In the genomic region with DNA sequence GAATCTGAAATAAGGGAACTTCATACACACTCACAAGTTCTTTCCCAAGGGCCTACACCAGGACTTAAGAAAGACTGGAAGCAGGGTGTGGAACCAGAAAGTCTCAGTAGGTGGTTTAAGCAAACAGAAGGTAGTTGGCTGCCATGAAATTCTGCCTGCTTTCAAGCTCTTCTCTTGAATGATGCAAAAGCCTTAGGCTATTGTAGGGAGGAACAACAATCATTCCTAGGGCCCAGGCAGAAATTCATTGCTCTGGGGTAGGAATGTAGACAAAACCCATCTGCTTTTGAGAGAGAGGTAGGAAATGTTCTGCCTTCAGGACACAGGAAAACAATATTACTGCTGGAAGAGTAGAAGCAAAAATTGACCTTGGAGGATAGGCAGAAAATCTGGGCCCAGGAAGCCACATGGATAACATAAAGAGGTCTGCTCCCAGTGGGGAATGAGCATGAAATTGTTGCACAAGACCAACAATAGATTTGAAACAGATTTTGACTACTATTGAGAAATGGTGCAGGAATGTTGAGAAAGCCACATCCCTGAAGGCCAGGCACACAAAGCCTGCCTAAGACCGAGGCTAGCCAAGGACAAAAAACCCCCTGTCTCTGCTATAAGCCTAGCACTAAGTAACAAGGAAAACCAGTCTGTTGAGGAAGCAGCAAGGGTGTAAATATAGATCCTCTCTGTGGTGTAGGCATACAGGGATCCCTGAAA, we compare ENCODE assay signal across 12 cellular contexts. TPM values are rescaled to one million over a fixed set of nuclear protein-coding genes. Genes with fewer than 3 reads are reported as not detected.
A peak's percentile ranks its signal among the peaks of the same experiment; 100 is the strongest.
DNase-seq lines count a peak whose midpoint lies in the region; ATAC-seq, FAIRE-seq and TF ChIP-seq lines count a peak whose summit lies in the region.
"Had no signal": no experiment of that assay in that cellular context is flagged by ENCODE, and none has a peak within 500 bp of the region (broad histone marks: within the 10 kb centered on the region; RNA-seq: fewer than 3 reads in every experiment).

No MANE protein-coding gene starts in this region.

- TF ChIP-seq CTCF in astrocyte (IDR thresholded peaks at IDR 0.05; ENCODE audit: insufficient read depth, low read depth, low read length) (no peak), foreskin fibroblast (IDR thresholded peaks at IDR 0.05; ENCODE audit: low read depth, low read length) (no peak)

- H3K4me1 Mint-ChIP-seq in astrocyte (ENCODE audit: low read depth, unreplicated experiment), result peaks cover 11% of the 10 kb centered on the region

- H3K9me3 Mint-ChIP-seq in astrocyte (ENCODE audit: unreplicated experiment), result peaks cover 6% of the 10 kb centered on the region

- no peaks in the 10 kb centered on the region for H4K20me1 ChIP-seq in astrocyte (ENCODE audit: insufficient read depth, low read length)

- H3K4me3 ChIP-seq in astrocyte (ENCODE audit: insufficient read depth, low read depth, low read length) (no peak overlapping the region), foreskin fibroblast (ENCODE audit: low read depth in 1 of 2, low read length in 2 of 2) (no peak overlapping the region), skin epidermis (no peak overlapping the region)
- H3K4me3 ChIP-seq: vagina had no signal

- H3K36me3 Mint-ChIP-seq in astrocyte (ENCODE audit: low read depth, unreplicated experiment), result peaks cover 5% of the 10 kb centered on the region

- H3K9ac ChIP-seq in astrocyte (ENCODE audit: low read length), result no peak overlapping the region
- H3K9ac ChIP-seq: KMS-11 had no signal

- DNase-seq in HCEC 1CT (peak; percentile 74), astrocyte (ENCODE audit: low read depth) (peak; percentile 58), foreskin fibroblast (peak; percentile 93 to 96), NCI-H524 (lab: John Stamatoyannopoulos, UW) (no peak), NOMO-1 (lab: John Stamatoyannopoulos, UW; ENCODE audit: unreplicated experiment in 2 of 2) (no peak)
- DNase-seq: activated T-cell treated with anti-CD3 and anti-CD28 coated beads, Interleukin-2, amount 50 U/mL, for 4 hours; DND-41 had no signal

- no peaks in the 10 kb centered on the region for H3K27me3 ChIP-seq in astrocyte (ENCODE audit: insufficient read depth, low read length)
- H3K27me3 ChIP-seq: vagina had no signal

- H2AFZ ChIP-seq in astrocyte (ENCODE audit: low read depth, low read length), result no peak overlapping the region

- peaks cover 5% of the 10 kb centered on the region for H3K4me1 ChIP-seq in astrocyte (ENCODE audit: insufficient read depth, low read length)
- H3K4me1 ChIP-seq: vagina had no signal

- ATAC-seq in GM21360 (IDR thresholded peaks at IDR 0.05; ENCODE audit: unreplicated experiment), result no peak
- ATAC-seq: activated T-cell treated with anti-CD3 and anti-CD28 coated beads, Interleukin-2, amount 50 U/mL, for 4 hours; Panc1 had no signal

- no peak overlapping the region for H3K4me3 Mint-ChIP-seq in astrocyte (ENCODE audit: unreplicated experiment)
- H3K4me3 Mint-ChIP-seq: activated T-cell treated with anti-CD3 and anti-CD28 coated beads, Interleukin-2, amount 50 U/mL, for 4 hours had no signal

- no peaks in the 10 kb centered on the region for H3K79me2 ChIP-seq in astrocyte (ENCODE audit: insufficient read depth, low read length)

- H3K27ac Mint-ChIP-seq in astrocyte (ENCODE audit: unreplicated experiment), result peak overlapping the region; percentile 89

- H3K4me2 ChIP-seq in astrocyte (ENCODE audit: low read length), result peak overlapping the region; percentile 9
- H3K4me2 ChIP-seq: KMS-11 had no signal

- H3K9me3 ChIP-seq in astrocyte (ENCODE audit: insufficient read depth, low read depth, low read length), result no peaks in the 10 kb centered on the region
- H3K9me3 ChIP-seq: vagina had no signal

- peaks cover 7% of the 10 kb centered on the region for H3K36me3 ChIP-seq in astrocyte (ENCODE audit: insufficient read depth, low read length)

- FAIRE-seq in astrocyte (lab: Jason Lieb, UNC), result peak; percentile 80

- H3K27me3 Mint-ChIP-seq in astrocyte (ENCODE audit: low read depth, unreplicated experiment), result no peaks in the 10 kb centered on the region

- H3K27ac ChIP-seq in astrocyte (ENCODE audit: low read depth, low read length), result peak overlapping the region; percentile 30
- peak overlapping the region in 13 of 21 experiments; percentile 28 to 79 (median 53) for H3K27ac ChIP-seq in skin epidermis
- H3K27ac ChIP-seq: KMS-11, vagina had no signal

RNA-seq across cellular contexts. Expression of a gene that starts 22.7 kb away (rescaled TPM):
- total RNA-seq in astrocyte, result 69.0 and 73.4 TPM in 2 replicates

RNA-seq across cellular contexts. Expression of a gene that starts 24.3 kb away (rescaled TPM):
- 34.4 and 37.4 TPM in 2 replicates for total RNA-seq in astrocyte

Comparison
In these comparisons a context has a peak if more than half of its experiments do, and no peak if none do; other contexts are left out.
1. DNase-seq: peak in HCEC 1CT (single experiment), astrocyte (single experiment) and foreskin fibroblast (2 of 2); none in NCI-H524 (0 of 2) and NOMO-1 (0 of 2).